ENCODE assay signal across 1 cellular context in genomic region chrX:31061091-31061490, GRCh38.
TF ChIP-seq lines count a peak whose summit lies in the region.

No MANE protein-coding gene starts in this region.

TF ChIP-seq in GM12878, 131 proteins besides CTCF, POLR2A, EP300 and RAD21 (continued from another document):
- TF ChIP-seq CUX1 (IDR thresholded peaks at IDR 0.05; ENCODE audit: insufficient replicate concordance, low read depth, low read length) (no peak), IKZF2 (IDR thresholded peaks at IDR 0.05) (peak; percentile 72 to 83), GATAD2B (conservative IDR thresholded peaks at IDR 0.05; ENCODE audit: low read depth) (peak; percentile 37; the same call in 1 of the 2 replicates), BCLAF1 (IDR thresholded peaks at IDR 0.05) (no peak), NFIC (IDR thresholded peaks at IDR 0.05; ENCODE audit: low read depth, low read length) (peak; percentile 56; the same call in 1 of the 2 replicates), KDM1A (IDR thresholded peaks at IDR 0.05; ENCODE audit: borderline replicate concordance) (no peak), CBFB (IDR thresholded peaks at IDR 0.05; ENCODE audit: low read depth) (no peak), SUZ12 (IDR thresholded peaks at IDR 0.05; ENCODE audit: unreplicated experiment) (no peak), USF2 (IDR thresholded peaks at IDR 0.05; ENCODE audit: borderline replicate concordance, low read depth, low read length) (no peak), SIX5 (IDR thresholded peaks at IDR 0.05; ENCODE audit: low read depth, low read length, severe bottlenecking) (no peak), FOS (IDR thresholded peaks at IDR 0.05; ENCODE audit: borderline replicate concordance, extremely low read depth, insufficient read length) (no peak), IRF4 (IDR thresholded peaks at IDR 0.05; ENCODE audit: low read depth, low read length) (no peak), ZNF217 (IDR thresholded peaks at IDR 0.05) (no peak), RELB (IDR thresholded peaks at IDR 0.05; ENCODE audit: low read depth) (peak; percentile 45; the same call in 1 of the 2 replicates), DPF2 (IDR thresholded peaks at IDR 0.05) (peak; percentile 49; the same call in 1 of the 2 replicates), TCF12 (IDR thresholded peaks at IDR 0.05; ENCODE audit: low read depth, low read length) (no peak), RCOR1 (conservative IDR thresholded peaks at IDR 0.05; ENCODE audit: low read depth, low read length) (no peak), ZNF687 (IDR thresholded peaks at IDR 0.05) (peak; percentile 51; the same call in 1 of the 2 replicates), MTA2 (IDR thresholded peaks at IDR 0.05; ENCODE audit: low read depth) (peak; percentile 30; the same call in 1 of the 2 replicates), ZNF622 (IDR thresholded peaks at IDR 0.05) (no peak), TARDBP (IDR thresholded peaks at IDR 0.05; ENCODE audit: borderline replicate concordance) (no peak), JUNB (IDR thresholded peaks at IDR 0.05) (peak; percentile 55), JUND (IDR thresholded peaks at IDR 0.05; ENCODE audit: low read depth, low read length) (0 out of 2 replicates have a peak, but pooled peaks have one; percentile 18), CBX5 (IDR thresholded peaks at IDR 0.05; ENCODE audit: low read depth) (0 out of 2 replicates have a peak, but pooled peaks have one; percentile 45), WRNIP1 (IDR thresholded peaks at IDR 0.05; ENCODE audit: borderline replicate concordance, low read depth, low read length) (no peak), EED (IDR thresholded peaks at IDR 0.05; ENCODE audit: low read depth) (peak; percentile 34; the same call in 1 of the 2 replicates), IKZF1 (conservative IDR thresholded peaks at IDR 0.05) (peak; percentile 84), CEBPZ (IDR thresholded peaks at IDR 0.05; ENCODE audit: low read depth, low read length) (no peak), SKIL (IDR thresholded peaks at IDR 0.05; ENCODE audit: low read depth, poor library complexity, severe bottlenecking) (no peak), ZSCAN29 (IDR thresholded peaks at IDR 0.05) (0 out of 2 replicates have a peak, but pooled peaks have one; percentile 27), ELK1 (IDR thresholded peaks at IDR 0.05; ENCODE audit: low read depth, low read length) (no peak)
